In the genomic region with DNA sequence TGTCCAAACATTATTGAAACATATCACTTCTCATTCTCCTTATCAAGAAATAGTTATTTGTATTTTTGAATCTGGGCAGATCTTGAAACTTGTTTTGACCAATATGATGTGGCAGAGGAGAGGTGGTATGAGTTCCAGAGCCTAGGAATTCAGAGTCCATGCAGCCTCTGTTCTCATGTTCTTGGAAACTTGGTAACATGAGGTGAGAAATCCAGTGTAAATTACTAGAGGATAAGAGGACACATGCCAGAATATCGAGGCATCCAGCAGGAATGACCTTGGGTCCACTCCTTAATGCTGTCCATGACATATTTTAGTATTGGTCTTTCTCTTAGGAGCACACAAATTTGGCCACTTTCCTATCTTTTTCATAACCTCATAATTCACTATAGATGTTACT, we compare ENCODE assay signal across 22 cellular contexts.
"Had no signal": no experiment of that assay in that cellular context is flagged by ENCODE, and none has a peak within 500 bp of the region (broad histone marks: within the 10 kb centered on the region; RNA-seq: fewer than 3 reads in every experiment).

No MANE protein-coding gene starts in this region.

- H3K9me3 ChIP-seq: MG63, SK-N-SH had no signal

- ATAC-seq: Panc1, PC-3 had no signal

- H3K4me2 ChIP-seq: SK-N-SH had no signal

- DNase-seq: KBM-7; MG63; NCI-H1092 treated with DMSO at 0.1 percent for 48 hours; NCI-H1436; NCI-H187; NCI-H2029; NCI-H2081 treated with DMSO at 0.1 percent for 48 hours; NCI-H2171; NCI-H226; NCI-H446; NCI-H510A; NCI-H524 treated with DMSO at 0.1 percent for 48 hours; NCI-H69; NCI-H774; NK-92 treated with Interleukin-12 subunit alpha and Interleukin-12 subunit beta, amount 100 ng/mL, for 24 hours; PC-3; SHP77; SK-N-SH; SW 1271; T-helper 1 cell had no signal

- H3K9ac ChIP-seq: SK-N-SH had no signal

- H3K36me3 ChIP-seq: MG63 had no signal

- H3K27ac ChIP-seq: RWPE1 had no signal

- H3K4me3 ChIP-seq: MG63 had no signal

- H3K27me3 ChIP-seq: MG63 had no signal
